Comparison of ENCODE assay signal across 8 cellular contexts in the genomic region with DNA sequence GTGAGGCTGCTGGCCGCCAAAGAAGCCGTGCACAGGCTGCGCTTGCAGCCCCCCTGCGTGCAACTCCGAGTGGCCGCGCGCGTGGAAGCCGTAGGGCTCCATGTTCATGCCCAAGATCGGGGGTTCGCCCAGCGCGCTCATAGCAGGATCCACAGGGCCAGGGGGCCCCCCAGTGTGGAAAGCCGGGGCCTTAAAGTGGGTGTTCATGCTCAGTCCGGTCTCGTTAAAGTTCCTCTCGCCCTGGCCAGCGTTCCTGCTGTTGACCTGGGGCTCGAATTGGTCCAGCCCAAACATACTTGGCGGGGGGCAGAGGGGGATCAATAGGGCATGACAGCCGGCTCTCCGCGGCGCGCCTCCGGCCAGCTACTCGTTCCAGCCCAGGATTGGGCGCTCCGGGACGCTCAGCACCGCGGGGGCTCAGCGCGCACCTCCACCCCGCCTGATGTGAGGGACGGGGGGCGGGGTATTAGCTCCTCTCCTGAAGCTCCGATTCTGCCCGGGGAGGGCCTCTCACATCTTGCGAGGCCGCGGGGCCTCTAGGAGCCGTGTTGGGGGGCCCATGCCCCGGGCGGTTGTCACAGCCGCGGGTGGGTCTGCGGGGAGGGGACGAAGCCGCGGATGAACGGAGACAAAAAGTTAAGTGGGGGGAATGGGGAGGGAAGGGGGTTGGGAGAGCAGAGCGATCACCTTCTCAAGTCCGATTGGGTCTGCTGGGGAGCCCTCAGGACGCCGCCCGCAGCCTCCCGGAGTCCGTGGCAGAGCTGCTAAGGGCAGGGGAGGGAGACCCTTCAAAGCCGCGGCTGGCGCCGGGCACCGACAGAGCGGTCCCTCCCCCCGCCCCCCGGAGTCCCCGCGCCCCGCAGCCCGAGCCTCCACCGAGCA. TPM values are rescaled to one million over a fixed set of nuclear protein-coding genes. Genes with fewer than 3 reads are reported as not detected.
A peak's percentile ranks its signal among the peaks of the same experiment; 100 is the strongest.
DNase-seq lines count a peak whose midpoint lies in the region; ATAC-seq and TF ChIP-seq lines count a peak whose summit lies in the region.

No MANE protein-coding gene starts in this region.

- H3K27ac ChIP-seq in HUES48 (ENCODE audit: low read depth, low read length) (no peak overlapping the region), iPS-20b (ENCODE audit: low read length) (no peak overlapping the region), stomach (peak overlapping the region; percentile 8 to 88 (median 87))

- H3K9ac ChIP-seq in HUES48 (ENCODE audit: low read depth, low read length): no peak overlapping the region
- peak overlapping the region; percentile 73; the same call in 1 of the 2 replicates for H3K9ac ChIP-seq in iPS-20b (ENCODE audit: low read depth, low read length)

- intact Hi-C loops in stomach (cut with DNase I; ENCODE audit: low total_unique reads): loop anchor here (10.0 kb wide), 2 partner anchors 396 to 1046 kb away; no protein-coding TSS in a partner anchor

- 0 to 5% (median 4%) methylated on average over 34 to 73 of the region's 73 CpGs for WGBS in stomach, 5 donors

- no peak for TF ChIP-seq EP300 in stomach (IDR thresholded peaks at IDR 0.05)

- H3K4me3 ChIP-seq in HUES48 (ENCODE audit: low read depth, low read length) (peak overlapping the region; percentile 68), iPS-20b (ENCODE audit: low read length) (peak overlapping the region; percentile 73), stomach (peak overlapping the region; percentile 77 to 94 (median 80))

- DNase-seq in astrocyte of the hippocampus (ENCODE audit: low read depth, low spot score): peak; percentile 82
- DNase-seq in stomach: no peak
- no peak for DNase-seq in omental fat pad (ENCODE audit: low spot score)
- DNase-seq in NOMO-1 treated with dmso at 0.1 percent for 144 hours (lab: John Stamatoyannopoulos, UW; ENCODE audit: unreplicated experiment): no peak
- no peak for DNase-seq in cerebellar cortex (ENCODE audit: low spot score)
- DNase-seq in GM19240 (ENCODE audit: insufficient read length, low spot score): no peak

- no peak for TF ChIP-seq POLR2A in stomach (IDR thresholded peaks at IDR 0.05)

- H3K4me1 ChIP-seq in HUES48 (ENCODE audit: control insufficient read depth, insufficient read depth, low read length): peaks cover 33% of the 10 kb centered on the region
- peaks cover 11% of the 10 kb centered on the region; the same call in 1 of the 2 replicates for H3K4me1 ChIP-seq in iPS-20b (ENCODE audit: insufficient read depth, low read length)
- H3K4me1 ChIP-seq in stomach: peaks cover 25 to 76% (median 58%) of the 10 kb centered on the region in 4 donors

- H3K27me3 ChIP-seq in HUES48 (ENCODE audit: control insufficient read depth, insufficient read depth, low read length): peaks cover 90% of the 10 kb centered on the region
- peaks cover 96% of the 10 kb centered on the region for H3K27me3 ChIP-seq in iPS-20b (ENCODE audit: insufficient read depth, low read length)
- H3K27me3 ChIP-seq in stomach: peaks cover 0 to 68% (median 32%) of the 10 kb centered on the region in 3 donors

- no peak for ATAC-seq in omental fat pad (ENCODE audit: low FRiP score)

- H3K36me3 ChIP-seq in HUES48 (ENCODE audit: control insufficient read depth, insufficient read depth, low read length): no peaks in the 10 kb centered on the region
- H3K36me3 ChIP-seq in iPS-20b (ENCODE audit: insufficient read depth, low read depth, low read length): no peaks in the 10 kb centered on the region
- no peaks in the 10 kb centered on the region for H3K36me3 ChIP-seq in stomach

- TF ChIP-seq CTCF in stomach (IDR thresholded peaks at IDR 0.05) (no peak), omental fat pad (IDR thresholded peaks at IDR 0.05) (no peak)

- H3K9me3 ChIP-seq in HUES48 (ENCODE audit: control insufficient read depth, insufficient read depth, low read length): no peaks in the 10 kb centered on the region
- no peaks in the 10 kb centered on the region for H3K9me3 ChIP-seq in iPS-20b (ENCODE audit: insufficient read depth, low read depth, low read length)
- H3K9me3 ChIP-seq in stomach: no peaks in the 10 kb centered on the region

RNA-seq across cellular contexts. Expression of gene MN1, which starts 1.1 kb away (rescaled TPM):
- total RNA-seq in stomach (1 to 10 TPM; 2.2 to 6.4 (median 4.6) TPM), omental fat pad (10 to 100 TPM in 1 of 4 donors, 1 to 10 TPM in 3; 4.8 to 16.5 (median 8.9) TPM)
- polyA plus RNA-seq in stomach: 1 to 10 TPM in 2 of 3 donors, under 1 TPM in 1; 0.50 to 2.4 (median 2.4) TPM

Comparison
In these comparisons a context has a peak if more than half of its experiments do, and no peak if none do; other contexts are left out.
1. H3K27ac ChIP-seq: peak in stomach (5 of 5); none in HUES48 (single experiment) and iPS-20b (single experiment).
2. Peak in every context shown above with its lines, with median percentiles within 50 percentile points of each other: H3K4me3 ChIP-seq.